8 cellular contexts compared by ENCODE assay signal in genomic region chr11:6389921-6390717, GRCh38. TPM values are rescaled to one million over a fixed set of nuclear protein-coding genes. Genes with fewer than 3 reads are reported as not detected.
A peak's percentile ranks its signal among the peaks of the same experiment; 100 is the strongest.
DNase-seq lines count a peak whose midpoint lies in the region; TF ChIP-seq lines count a peak whose summit lies in the region.

SMPD1 (plus strand) TSS chr11:6390474; CDS start chr11:6390599, 125 bp downstream.

- H2BK15ac ChIP-seq in H9 (ENCODE audit: low read depth, low read length) = no peak within 1 kb of the TSS

- no peak within 1 kb of the TSS for H2BK20ac ChIP-seq in H9 (ENCODE audit: low read depth, low read length, poor library complexity, severe bottlenecking)

- peak within 1 kb of the TSS; percentile 83 to 98 (median 96); a peak in 4 of 7 replicates for H3K27ac Mint-ChIP-seq in H9
- peak within 1 kb of the TSS; percentile 99 for H3K27ac Mint-ChIP-seq in neural crest cell (ENCODE audit: unreplicated experiment)

- H3K4me1 ChIP-seq in H9 (ENCODE audit: insufficient read depth, low read length) (peaks cover 4% of the 10 kb centered on the region; the same call in 1 of the 2 replicates), SJCRH30 (no peaks in the 10 kb centered on the region; the same call in 1 of the 2 replicates), stomach (peaks cover 28 to 50% (median 37%) of the 10 kb centered on the region in 4 donors)

- H3K4me1 Mint-ChIP-seq in H9 (peaks cover 33 to 42% of the 10 kb centered on the region in 2 experiments), neural crest cell (peaks cover 26% of the 10 kb centered on the region)

- no peak within 1 kb of the TSS for H4K91ac ChIP-seq in H9 (ENCODE audit: insufficient read length, low read depth, low read length)

- H3K9me3 ChIP-seq in H9 (ENCODE audit: control insufficient read depth, low read depth, low read length) (no peaks in the 10 kb centered on the region), SJCRH30 (replicated peaks) (no peaks in the 10 kb centered on the region), stomach (no peaks in the 10 kb centered on the region)

- H3K4me3 ChIP-seq in SJCRH30 (peak within 1 kb of the TSS; percentile 72), foreskin fibroblast (ENCODE audit: low read depth in 1 of 2, low read length in 2 of 2) (peak within 1 kb of the TSS; percentile 80 to 84), stomach (peak within 1 kb of the TSS; percentile 72 to 84 (median 76))

- no peak within 1 kb of the TSS for H3T11ph ChIP-seq in H9 (ENCODE audit: low read length)

- H2BK120ac ChIP-seq in H9 (ENCODE audit: low read depth, low read length, poor library complexity, severe bottlenecking) = no peak within 1 kb of the TSS

- H3K4me3 Mint-ChIP-seq in H9 (peak within 1 kb of the TSS; percentile 84 to 93), neural crest cell (peak within 1 kb of the TSS; percentile 93)

- H3K56ac ChIP-seq in H9 (ENCODE audit: insufficient read length, low read depth, low read length) = no peak within 1 kb of the TSS

- no peak within 1 kb of the TSS for H2BK12ac ChIP-seq in H9 (ENCODE audit: insufficient read length, low read depth, low read length)

- H4K8ac ChIP-seq in H9 (replicated peaks; ENCODE audit: insufficient read length, low read depth, low read length) = no peak within 1 kb of the TSS

- peaks cover 7% of the 10 kb centered on the region for H3K23me2 ChIP-seq in H9 (ENCODE audit: insufficient read length, low read depth, low read length, poor library complexity, severe bottlenecking)

- TF ChIP-seq EP300 in stomach (IDR thresholded peaks at IDR 0.05) = no peak

- no peak for TF ChIP-seq CTCF in H9 (conservative IDR thresholded peaks at IDR 0.05)
- TF ChIP-seq CTCF in foreskin fibroblast (IDR thresholded peaks at IDR 0.05; ENCODE audit: low read depth, low read length) = no peak
- no peak for TF ChIP-seq CTCF in neural crest cell (conservative IDR thresholded peaks at IDR 0.05)
- no peak for TF ChIP-seq CTCF in stomach (IDR thresholded peaks at IDR 0.05)

- intact Hi-C loops in stomach (cut with DNase I; ENCODE audit: low total_unique reads) = no loop called here

- no peak within 1 kb of the TSS for H3K14ac ChIP-seq in H9 (ENCODE audit: insufficient read depth, low read length)

- no peak within 1 kb of the TSS for H3K9ac ChIP-seq in H9 (ENCODE audit: extremely low read depth, insufficient read length, low read length)

- H4K5ac ChIP-seq in H9 (ENCODE audit: insufficient read length, low read depth, low read length) = no peak within 1 kb of the TSS

- no peak within 1 kb of the TSS for H2AK5ac ChIP-seq in H9 (ENCODE audit: insufficient read length, low read length)

- H3K27ac ChIP-seq in H9 (ENCODE audit: insufficient read length, low read depth, low read length) (no peak within 1 kb of the TSS), SJCRH30 (peak within 1 kb of the TSS; percentile 23; the same call in 1 of the 2 replicates), stomach (peak within 1 kb of the TSS; percentile 87 to 93 (median 87))

- H3K18ac ChIP-seq in H9 (ENCODE audit: insufficient read length, low read depth, low read length) = no peak within 1 kb of the TSS

- H3K36me3 Mint-ChIP-seq in H9 (ENCODE audit: insufficient read depth in 1 of 3, low read depth in 3 of 3) = peaks cover 0 to 3% (median 0%) of the 10 kb centered on the region in 3 experiments; a peak in 1 of 7 replicates
- H3K36me3 Mint-ChIP-seq in neural crest cell (ENCODE audit: low read depth) = no peaks in the 10 kb centered on the region

- no peak within 1 kb of the TSS for H2AFZ ChIP-seq in H9 (ENCODE audit: low read length)

- TF ChIP-seq POLR2A in stomach (IDR thresholded peaks at IDR 0.05) = peak in 1 of 4 donors; percentile 22

- WGBS in H9 (ENCODE audit: extremely low coverage, insufficient read length, low lambda C conversion rate) = no CpG with 5 or more reads among the region's 62 CpGs
- 0 to 1% (median 1%) methylated on average over 18 to 62 of the region's 62 CpGs for WGBS in stomach, 5 donors

- H3K23ac ChIP-seq in H9 (ENCODE audit: insufficient read length, low read depth, low read length) = no peak within 1 kb of the TSS

- DNase-seq in G401 (ENCODE audit: low spot score) (peak; percentile 93), H9 (peak; percentile 90), M059J (ENCODE audit: low read depth) (peak; percentile 91), SJCRH30 (peak; percentile 88 to 89), foreskin fibroblast (peak; percentile 89 to 96), neural crest cell (ENCODE audit: low read depth, low spot score) (peak; percentile 79), stomach (peak; percentile 94)
- peak; percentile 91 for DNase-seq in activated gamma-delta T cell treated with anti-CD3 and anti-CD28 coated beads, Interleukin-2, amount 50 U/mL, for 16 hours (ENCODE audit: low read depth)

- in situ Hi-C loops in G401 (cut with HindIII; ENCODE audit: low sequenced_read_pairs) = no loop called here

- H3K27me3 ChIP-seq in H9 (ENCODE audit: insufficient read depth, low read length) (0 out of 2 replicates have a peak, but pooled peaks cover 2% of the 10 kb centered on the region), SJCRH30 (no peaks in the 10 kb centered on the region), stomach (no peaks in the 10 kb centered on the region)

- no peaks in the 10 kb centered on the region for H3K79me1 ChIP-seq in H9 (ENCODE audit: insufficient read depth, low read depth, low read length, poor library complexity, severe bottlenecking)

- no peak within 1 kb of the TSS for H3K4ac ChIP-seq in H9 (ENCODE audit: low read depth, low read length)

- H4K20me1 ChIP-seq in H9 (ENCODE audit: control insufficient read depth, insufficient read depth, insufficient read length) = no peaks in the 10 kb centered on the region

- no peaks in the 10 kb centered on the region for H3K79me2 ChIP-seq in H9 (ENCODE audit: insufficient read depth, low read length)

- peak within 1 kb of the TSS; percentile 36 for H3K4me2 ChIP-seq in H9 (ENCODE audit: insufficient read depth, insufficient read length, low read length)

- no peaks in the 10 kb centered on the region for H3K9me3 Mint-ChIP-seq in H9
- no peaks in the 10 kb centered on the region for H3K9me3 Mint-ChIP-seq in neural crest cell

- H3K27me3 Mint-ChIP-seq in H9 (ENCODE audit: low read depth) (peaks cover 8% of the 10 kb centered on the region), neural crest cell (ENCODE audit: low read depth) (no peaks in the 10 kb centered on the region)

- H3K36me3 ChIP-seq in SJCRH30 = no peaks in the 10 kb centered on the region
- peaks cover 3 to 21% (median 18%) of the 10 kb centered on the region in 4 donors for H3K36me3 ChIP-seq in stomach

- no peak within 1 kb of the TSS for H2BK5ac ChIP-seq in H9 (ENCODE audit: insufficient read length, low read length)

RNA-seq across cellular contexts. Expression of gene SMPD1, which starts in this region (rescaled TPM):
- 7.3 and 14.1 TPM in 2 replicates for total RNA-seq in G401 (2014; rRNA removed; shearing (Covaris generic))
- 4.5 and 5.3 TPM in 2 replicates for total RNA-seq in H9 (2021)
- 105 and 124 TPM in 2 replicates for total RNA-seq in M059J (2014; rRNA removed; shearing (Covaris generic))
- total RNA-seq in SJCRH30 (2014; rRNA removed; shearing (Covaris generic)) = 12.0 and 13.0 TPM in 2 replicates
- 14.6 and 17.7 TPM in 2 replicates for total RNA-seq in neural crest cell
- 10 to 100 TPM in 3 of 5 donors, 1 to 10 TPM in 2; 7.6 to 66.9 (median 31.4) TPM for total RNA-seq in stomach
- 10 to 100 TPM; 16.0 to 20.2 (median 16.9) TPM for polyA plus RNA-seq in stomach
